Comparison of ENCODE assay signal across 12 cellular contexts in genomic region chr2:197497301-197497700, GRCh38. TPM values are rescaled to one million over a fixed set of nuclear protein-coding genes. Genes with fewer than 3 reads are reported as not detected.
A peak's percentile ranks its signal among the peaks of the same experiment; 100 is the strongest.
DNase-seq lines count a peak whose midpoint lies in the region; ATAC-seq and TF ChIP-seq lines count a peak whose summit lies in the region.
"Had no signal": no experiment of that assay in that cellular context is flagged by ENCODE, and none has a peak within 500 bp of the region (broad histone marks: within the 10 kb centered on the region; RNA-seq: fewer than 3 reads in every experiment).

No MANE protein-coding gene starts in this region.

- no peaks in the 10 kb centered on the region for H3K27me3 ChIP-seq in smooth muscle cell (ENCODE audit: low read depth)
- H3K27me3 ChIP-seq: thyroid gland had no signal

- POLR2A ChIA-PET in T-cell (lab: Charles Lee): interaction anchor here (0.6 to 1.8 kb wide), 4 partner anchors 8 to 45 kb away, joined by 3 to 5 read pairs (median 4); partner anchors contain the start of gene MOB4 (in 1 of the 2)

- TF ChIP-seq CTCF in smooth muscle cell (IDR thresholded peaks at IDR 0.05; ENCODE audit: borderline replicate concordance, insufficient read depth, poor library complexity, severe bottlenecking): no peak

- H3F3A ChIP-seq in smooth muscle cell (ENCODE audit: low read depth): peaks cover 9% of the 10 kb centered on the region

- 36% methylated on average over 2 of the region's 2 CpGs for WGBS in smooth muscle cell (ENCODE audit: low lambda C conversion rate)

- TF ChIP-seq POLR2A in erythroblast (IDR thresholded peaks at IDR 0.05; ENCODE audit: low read length): no peak

- no peak for ATAC-seq in activated CD8-positive, alpha-beta memory T cell treated with anti-CD3 and anti-CD28 coated beads, Interleukin-2, amount 10 ng/mL, durations not matched to agents 7 days and 5 days
- no peak for ATAC-seq in T-cell (replicated peaks in 1 of 4)
- ATAC-seq in GM18861 (IDR thresholded peaks at IDR 0.05; ENCODE audit: unreplicated experiment): no peak
- ATAC-seq: activated CD4-positive, CD25-positive, alpha-beta regulatory T cell treated with anti-CD3 and anti-CD28 coated beads, Interleukin-2, amount 50 U/mL, for 24 hours had no signal

- H3K4me2 ChIP-seq in smooth muscle cell: peak overlapping the region; percentile 97

- H3K4me3 Mint-ChIP-seq in activated CD8-positive, alpha-beta memory T cell treated with anti-CD3 and anti-CD28 coated beads, Interleukin-2, amount 10 ng/mL, durations not matched to agents 7 days and 5 days: peak overlapping the region; percentile 100
- peak overlapping the region; percentile 92 to 97 (median 95) for H3K4me3 Mint-ChIP-seq in T-cell

- no peaks in the 10 kb centered on the region for H3K9me3 Mint-ChIP-seq in activated CD8-positive, alpha-beta memory T cell treated with anti-CD3 and anti-CD28 coated beads, Interleukin-2, amount 10 ng/mL, durations not matched to agents 7 days and 5 days (ENCODE audit: low read depth)
- H3K9me3 Mint-ChIP-seq in T-cell: no peaks in the 10 kb centered on the region

- peaks cover 87% of the 10 kb centered on the region for H3K79me2 ChIP-seq in smooth muscle cell (ENCODE audit: low read depth)

- H3K27ac Mint-ChIP-seq in activated CD8-positive, alpha-beta memory T cell treated with anti-CD3 and anti-CD28 coated beads, Interleukin-2, amount 10 ng/mL, durations not matched to agents 7 days and 5 days: peak overlapping the region; percentile 98
- H3K27ac Mint-ChIP-seq in T-cell: peak overlapping the region; percentile 88 to 98

- peaks cover 43% of the 10 kb centered on the region for H4K20me1 ChIP-seq in smooth muscle cell (ENCODE audit: low read depth)

- peak overlapping the region; percentile 98 for H3K27ac ChIP-seq in smooth muscle cell (ENCODE audit: low read depth)

- H3K9ac ChIP-seq in smooth muscle cell (ENCODE audit: low read depth): peak overlapping the region; percentile 92

- H3K4me3 ChIP-seq in smooth muscle cell: peak overlapping the region; percentile 86
- H3K4me3 ChIP-seq: thyroid gland had no signal

- no peak for DNase-seq in activated CD8-positive, alpha-beta memory T cell treated with anti-CD3 and anti-CD28 coated beads, Interleukin-2, amount 10 ng/mL, durations not matched to agents 7 days and 5 days
- DNase-seq in activated CD8-positive, alpha-beta memory T cell treated with anti-CD3 and anti-CD28 coated beads, Interleukin-2, amount 50 U/mL, for 4 hours: no peak
- DNase-seq in T-cell (no peak), erythroblast (lab: John Stamatoyannopoulos, UW) (peak; percentile 66 to 76), smooth muscle cell (lab: John Stamatoyannopoulos, UW; ENCODE audit: unreplicated experiment) (no peak), RPMI8226 (no peak)
- no peak for DNase-seq in NK-92 treated with Interleukin-12 subunit alpha and Interleukin-12 subunit beta, amount 100 ng/mL, for 24 hours (lab: John Stamatoyannopoulos, UW)
- DNase-seq: kidney glomerular epithelial cell, NCI-H524, thyroid gland had no signal

- H3K9me3 ChIP-seq in smooth muscle cell (replicated peaks; ENCODE audit: low read depth): no peaks in the 10 kb centered on the region
- H3K9me3 ChIP-seq: thyroid gland had no signal

- no peak overlapping the region for H2AFZ ChIP-seq in smooth muscle cell (ENCODE audit: low read depth)

- peaks cover 12% of the 10 kb centered on the region for H3K36me3 ChIP-seq in smooth muscle cell (ENCODE audit: low read depth)

- H3K4me1 ChIP-seq in smooth muscle cell (ENCODE audit: low read depth): peaks cover 32% of the 10 kb centered on the region

- CTCF ChIA-PET in activated CD8-positive, alpha-beta memory T cell treated with anti-CD3 and anti-CD28 coated beads, Interleukin-2, amount 10 ng/mL, durations not matched to agents 7 days and 5 days (lab: Charles Lee): no interaction called here
- CTCF ChIA-PET in T-cell (lab: Charles Lee): interaction anchor here in 1 of 2 donors (0.5 to 0.7 kb wide), 2 partner anchors 38 to 391 kb away, joined by 3 to 4 read pairs; no protein-coding TSS in a partner anchor

- peaks cover 71% of the 10 kb centered on the region for H3K36me3 Mint-ChIP-seq in activated CD8-positive, alpha-beta memory T cell treated with anti-CD3 and anti-CD28 coated beads, Interleukin-2, amount 10 ng/mL, durations not matched to agents 7 days and 5 days
- H3K36me3 Mint-ChIP-seq in T-cell: peaks cover 37% of the 10 kb centered on the region

- no peaks in the 10 kb centered on the region for H3K27me3 Mint-ChIP-seq in activated CD8-positive, alpha-beta memory T cell treated with anti-CD3 and anti-CD28 coated beads, Interleukin-2, amount 10 ng/mL, durations not matched to agents 7 days and 5 days
- no peaks in the 10 kb centered on the region for H3K27me3 Mint-ChIP-seq in T-cell

- peaks cover 60% of the 10 kb centered on the region for H3K4me1 Mint-ChIP-seq in activated CD8-positive, alpha-beta memory T cell treated with anti-CD3 and anti-CD28 coated beads, Interleukin-2, amount 10 ng/mL, durations not matched to agents 7 days and 5 days
- H3K4me1 Mint-ChIP-seq in T-cell: peaks cover 56 to 60% (median 58%) of the 10 kb centered on the region in 3 donors

RNA-seq across cellular contexts. Expression of gene HSPD1, which starts 2.3 kb away (rescaled TPM):
- 100 to 1,000 TPM; 298 to 427 TPM for total RNA-seq in activated CD8-positive, alpha-beta memory T cell treated with anti-CD3 and anti-CD28 coated beads, Interleukin-2, amount 10 ng/mL, durations not matched to agents 7 days and 5 days
- total RNA-seq in T-cell (100 to 1,000 TPM; 125 to 164 (median 130) TPM), smooth muscle cell (139 and 145 TPM in 2 replicates)
- polyA plus RNA-seq in smooth muscle cell: 142 and 152 TPM in 2 replicates

RNA-seq across cellular contexts. Expression of gene HSPE1, which starts 2.9 kb away (rescaled TPM):
- 100 to 1,000 TPM; 149 to 170 TPM for total RNA-seq in activated CD8-positive, alpha-beta memory T cell treated with anti-CD3 and anti-CD28 coated beads, Interleukin-2, amount 10 ng/mL, durations not matched to agents 7 days and 5 days
- 10 to 100 TPM; 49.9 to 72.7 (median 55.1) TPM for total RNA-seq in T-cell
- 116 and 132 TPM in 2 replicates for total RNA-seq in smooth muscle cell
- polyA plus RNA-seq in smooth muscle cell: 158 and 174 TPM in 2 replicates

RNA-seq across cellular contexts. Expression of gene MOB4, which starts 18.6 kb away (rescaled TPM):
- total RNA-seq in activated CD8-positive, alpha-beta memory T cell treated with anti-CD3 and anti-CD28 coated beads, Interleukin-2, amount 10 ng/mL, durations not matched to agents 7 days and 5 days: 10 to 100 TPM; 18.0 to 24.5 TPM
- 10 to 100 TPM; 16.6 to 20.2 (median 17.7) TPM for total RNA-seq in T-cell
- 73.1 and 84.7 TPM in 2 replicates for total RNA-seq in smooth muscle cell
- polyA plus RNA-seq in smooth muscle cell: 62.9 and 69.3 TPM in 2 replicates

RNA-seq across cellular contexts. Expression of gene COQ10B, which starts 43.9 kb away (rescaled TPM):
- total RNA-seq in activated CD8-positive, alpha-beta memory T cell treated with anti-CD3 and anti-CD28 coated beads, Interleukin-2, amount 10 ng/mL, durations not matched to agents 7 days and 5 days: 10 to 100 TPM; 25.9 to 26.6 TPM
- total RNA-seq in T-cell (10 to 100 TPM; 27.3 to 51.4 (median 28.0) TPM), smooth muscle cell (50.6 and 74.0 TPM in 2 replicates)
- 52.4 and 61.5 TPM in 2 replicates for polyA plus RNA-seq in smooth muscle cell

Comparison
In these comparisons a context has a peak if more than half of its experiments do, and no peak if none do; other contexts are left out.
1. DNase-seq: peak in erythroblast (2 of 2); none in activated CD8-positive, alpha-beta memory T cell treated with anti-CD3 and anti-CD28 coated beads, Interleukin-2, amount 10 ng/mL, durations not matched to agents 7 days and 5 days (single experiment), activated CD8-positive, alpha-beta memory T cell treated with anti-CD3 and anti-CD28 coated beads, Interleukin-2, amount 50 U/mL, for 4 hours (single experiment), T-cell (0 of 34), smooth muscle cell (single experiment), NK-92 treated with Interleukin-12 subunit alpha and Interleukin-12 subunit beta, amount 100 ng/mL, for 24 hours (single experiment) and RPMI8226 (single experiment).